Comparison of ENCODE assay signal across 27 cellular contexts in genomic region chr1:10594481-10595050, GRCh38.
DNase-seq lines count a peak whose midpoint lies in the region; ATAC-seq, FAIRE-seq and TF ChIP-seq lines count a peak whose summit lies in the region.
"Had no signal": no experiment of that assay in that cellular context is flagged by ENCODE, and none has a peak within 500 bp of the region (broad histone marks: within the 10 kb centered on the region; RNA-seq: fewer than 3 reads in every experiment).

No MANE protein-coding gene starts in this region.

- H3K27me3 Mint-ChIP-seq in GM23338 (ENCODE audit: insufficient read depth, low read depth, poor library complexity) (peaks cover 19% of the 10 kb centered on the region), WTC11 (ENCODE audit: low read depth) (no peaks in the 10 kb centered on the region), neural progenitor cell (ENCODE audit: insufficient read depth, low read depth) (peaks cover 2% of the 10 kb centered on the region), HFFc6 (ENCODE audit: insufficient read depth) (peaks cover 3% of the 10 kb centered on the region)
- H3K27me3 Mint-ChIP-seq: activated T-cell treated with anti-CD3 and anti-CD28 coated beads, Interleukin-2, amount 50 U/mL, for 24 hours had no signal

- H3K4me2 ChIP-seq in GM23338 (peak overlapping the region; percentile 57; the same call in 1 of the 2 replicates), neural progenitor cell (no peak overlapping the region)

- TF ChIP-seq CTCF in GM23338 (conservative IDR thresholded peaks at IDR 0.05; ENCODE audit: low read depth in 2 of 2): no peak
- no peak for TF ChIP-seq CTCF in WTC11 (IDR thresholded peaks at IDR 0.05)
- no peak for TF ChIP-seq CTCF in neural progenitor cell (IDR thresholded peaks at IDR 0.05)
- no peak for TF ChIP-seq CTCF in HFFc6 (IDR thresholded peaks at IDR 0.05)

- FAIRE-seq in GM12891 (lab: Jason Lieb, UNC): peak; percentile 48
- FAIRE-seq: astrocyte, G401.6, urothelium cell line had no signal

- H3K9me2 ChIP-seq in GM23338 (ENCODE audit: insufficient read depth): no peaks in the 10 kb centered on the region

- no peaks in the 10 kb centered on the region; the same call in 1 of the 2 replicates for H4K20me1 ChIP-seq in GM23338 (replicated peaks; ENCODE audit: insufficient read depth)
- H4K20me1 ChIP-seq in neural progenitor cell (ENCODE audit: low read depth): peaks cover 63% of the 10 kb centered on the region

- H3F3A ChIP-seq in GM23338 (replicated peaks; ENCODE audit: low read depth) (peaks cover 2% of the 10 kb centered on the region; the same call in 1 of the 2 replicates), neural progenitor cell (ENCODE audit: low read depth) (peaks cover 12% of the 10 kb centered on the region)

- no peak overlapping the region for H3K9ac ChIP-seq in neural progenitor cell

- H3K4me3 ChIP-seq in GM23338: no peak overlapping the region
- H3K4me3 ChIP-seq in neural progenitor cell: no peak overlapping the region
- H3K4me3 ChIP-seq: gastrocnemius medialis, psoas muscle had no signal

- no peaks in the 10 kb centered on the region for H3K27me3 ChIP-seq in GM23338 (ENCODE audit: insufficient read depth)
- H3K27me3 ChIP-seq in neural progenitor cell: no peaks in the 10 kb centered on the region
- H3K27me3 ChIP-seq: gastrocnemius medialis, neutrophil had no signal

- POLR2A ChIA-PET in WTC11 (lab: Charles Lee): interaction anchor here (1.1 kb wide), 1 partner anchor 240 kb away, joined by 3 read pairs; no protein-coding TSS in a partner anchor

- H3K27ac ChIP-seq in GM23338 (ENCODE audit: low read depth) (peak overlapping the region; percentile 91), neural progenitor cell (no peak overlapping the region)
- H3K27ac ChIP-seq: gastrocnemius medialis, neutrophil, psoas muscle had no signal

- H3K79me2 ChIP-seq in GM23338 (replicated peaks; ENCODE audit: insufficient read depth) (no peaks in the 10 kb centered on the region), neural progenitor cell (ENCODE audit: low read depth) (peaks cover 4% of the 10 kb centered on the region)

- H3K4me1 Mint-ChIP-seq in GM23338 (peaks cover 71% of the 10 kb centered on the region), WTC11 (peaks cover 76% of the 10 kb centered on the region), neural progenitor cell (peaks cover 61% of the 10 kb centered on the region), HFFc6 (ENCODE audit: low read depth) (peaks cover 51% of the 10 kb centered on the region)

- H3K27ac Mint-ChIP-seq in GM23338: no peak overlapping the region; the same call in 1 of the 2 replicates
- H3K27ac Mint-ChIP-seq in WTC11: peak overlapping the region; percentile 95
- H3K27ac Mint-ChIP-seq in neural progenitor cell: peak overlapping the region; percentile 42
- no peak overlapping the region for H3K27ac Mint-ChIP-seq in HFFc6
- H3K27ac Mint-ChIP-seq: activated T-cell treated with anti-CD3 and anti-CD28 coated beads, Interleukin-2, amount 50 U/mL, for 24 hours had no signal

- H3K9me3 Mint-ChIP-seq in GM23338 (no peaks in the 10 kb centered on the region), WTC11 (no peaks in the 10 kb centered on the region), neural progenitor cell (no peaks in the 10 kb centered on the region), HFFc6 (no peaks in the 10 kb centered on the region)
- H3K9me3 Mint-ChIP-seq: activated T-cell treated with anti-CD3 and anti-CD28 coated beads, Interleukin-2, amount 50 U/mL, for 24 hours had no signal

- peaks cover 59% of the 10 kb centered on the region for H3K4me1 ChIP-seq in GM23338 (ENCODE audit: insufficient read depth)
- peaks cover 40% of the 10 kb centered on the region for H3K4me1 ChIP-seq in neural progenitor cell
- H3K4me1 ChIP-seq: gastrocnemius medialis, psoas muscle had no signal

- H2AFZ ChIP-seq in GM23338 (no peak overlapping the region), neural progenitor cell (replicated peaks) (no peak overlapping the region)

- DNase-seq in GM12891 (ENCODE audit: insufficient read length, low spot score) (no peak), GM23338 (ENCODE audit: low spot score) (peak; percentile 57), WTC11 (ENCODE audit: low spot score) (peak; percentile 35), neural progenitor cell (ENCODE audit: low spot score) (no peak), HFFc6 (no peak), kidney tubule cell (ENCODE audit: low spot score) (no peak)
- DNase-seq in central memory CD4-positive, alpha-beta T cell: no peak
- DNase-seq: activated CD4-positive, alpha-beta T cell treated with anti-CD3 and anti-CD28 coated beads for 4 hours; activated gamma-delta T cell treated with Interleukin-2 at 50 U/mL for 16 hours; activated T-cell treated with anti-CD3 and anti-CD28 coated beads, Interleukin-2, amount 50 U/mL, for 24 hours; C1 segment of cervical spinal cord; cerebellar nuclear complex; COR-L47; DMS53; gastrocnemius medialis; hypothalamus; NCI-H1105; NCI-H1930; NCI-H748 treated with DMSO at 0.1 percent for 48 hours; psoas muscle; stimulated activated naive CD4-positive, alpha-beta T cell treated with Interleukin-2 at 50 U/mL for 16 hours had no signal

- H3K36me3 Mint-ChIP-seq in GM23338 (ENCODE audit: low read depth) (no peaks in the 10 kb centered on the region), WTC11 (no peaks in the 10 kb centered on the region), neural progenitor cell (no peaks in the 10 kb centered on the region), HFFc6 (ENCODE audit: low read depth) (0 out of 2 replicates have a peak, but pooled peaks cover 7% of the 10 kb centered on the region)

- H3K36me3 ChIP-seq in GM23338 (ENCODE audit: insufficient read depth) (peaks cover 5% of the 10 kb centered on the region; the same call in 1 of the 2 replicates), neural progenitor cell (no peaks in the 10 kb centered on the region)
- H3K36me3 ChIP-seq: gastrocnemius medialis had no signal

- peak; percentile 79 for ATAC-seq in GM23338
- peak; percentile 68 for ATAC-seq in WTC11
- ATAC-seq: gastrocnemius medialis, left lobe of liver, psoas muscle, SK-N-SH treated with all-trans-retinoic acid at 6 μM for 48 hours had no signal

- no peak for TF ChIP-seq POLR2A in GM12891 (IDR thresholded peaks at IDR 0.05; ENCODE audit: low read depth, low read length)

- no peaks in the 10 kb centered on the region for H3K9me3 ChIP-seq in neural progenitor cell (ENCODE audit: low read depth)
- H3K9me3 ChIP-seq: gastrocnemius medialis, neutrophil, psoas muscle had no signal

- H3K4me3 Mint-ChIP-seq in GM23338: no peak overlapping the region
- H3K4me3 Mint-ChIP-seq in WTC11: peak overlapping the region; percentile 27; the same call in 1 of the 2 replicates
- no peak overlapping the region for H3K4me3 Mint-ChIP-seq in neural progenitor cell
- H3K4me3 Mint-ChIP-seq in HFFc6: no peak overlapping the region
- H3K4me3 Mint-ChIP-seq: activated T-cell treated with anti-CD3 and anti-CD28 coated beads, Interleukin-2, amount 50 U/mL, for 24 hours had no signal

- CTCF ChIA-PET in WTC11 (lab: Charles Lee): interaction anchor here (0.6 to 1.6 kb wide), 6 partner anchors 8 to 72 kb away, joined by 3 to 5 read pairs (median 4); no protein-coding TSS in a partner anchor

TF ChIP-seq in GM12891, 5 proteins besides CTCF, POLR2A, EP300 and RAD21:
- no peak for TF ChIP-seq TAF1 (IDR thresholded peaks at IDR 0.05; ENCODE audit: low read depth, low read length)
- TF ChIP-seq POLR2AphosphoS5 (IDR thresholded peaks at IDR 0.05; ENCODE audit: low read depth, low read length): no peak
- no peak for TF ChIP-seq POU2F2 (IDR thresholded peaks at IDR 0.05; ENCODE audit: low read depth, low read length)
- TF ChIP-seq PAX5 (IDR thresholded peaks at IDR 0.05; ENCODE audit: insufficient read depth, low read length, severe bottlenecking): no peak
- TF ChIP-seq SPI1 (IDR thresholded peaks at IDR 0.05; ENCODE audit: low read depth, low read length): no peak

TF ChIP-seq in GM23338, 12 proteins besides CTCF, POLR2A, EP300 and RAD21 (continues in another document):
- no peak for TF ChIP-seq EZH2 (IDR thresholded peaks at IDR 0.05; ENCODE audit: low read depth, unreplicated experiment)
- TF ChIP-seq POLR2AphosphoS5 (IDR thresholded peaks at IDR 0.05; ENCODE audit: low read depth): no peak
- no peak for TF ChIP-seq EZH2phosphoT487 (IDR thresholded peaks at IDR 0.05; ENCODE audit: unreplicated experiment)
- no peak for TF ChIP-seq CREB1 (CRISPR knock-in tag; IDR thresholded peaks at IDR 0.05; ENCODE audit: low read depth)
- no peak for TF ChIP-seq ZNF331 (CRISPR knock-in tag; IDR thresholded peaks at IDR 0.05; ENCODE audit: low read depth)

TF ChIP-seq in WTC11, 78 proteins besides CTCF, POLR2A, EP300 and RAD21 (continues in another document):
- TF ChIP-seq ZNF219 (CRISPR knock-in tag; IDR thresholded peaks at IDR 0.05; ENCODE audit: borderline replicate concordance): no peak
- no peak for TF ChIP-seq SMAD4 (CRISPR knock-in tag; IDR thresholded peaks at IDR 0.05)
- TF ChIP-seq CREM (CRISPR knock-in tag; IDR thresholded peaks at IDR 0.05): no peak
- TF ChIP-seq PRDM15 (CRISPR knock-in tag; IDR thresholded peaks at IDR 0.05): no peak
- no peak for TF ChIP-seq HMGA2 (CRISPR knock-in tag; IDR thresholded peaks at IDR 0.05)

Comparison
In these comparisons a context has a peak if more than half of its experiments do, and no peak if none do; other contexts are left out.
1. DNase-seq: peak in GM23338 (single experiment) and WTC11 (single experiment); none in GM12891 (single experiment), neural progenitor cell (single experiment), HFFc6 (single experiment), kidney tubule cell (single experiment) and central memory CD4-positive, alpha-beta T cell (single experiment).
2. H3K27ac Mint-ChIP-seq: peak in WTC11 (single experiment) and neural progenitor cell (single experiment); none in GM23338 (single experiment) and HFFc6 (single experiment).